Comparison of ENCODE assay signal across 8 cellular contexts in the genomic region with DNA sequence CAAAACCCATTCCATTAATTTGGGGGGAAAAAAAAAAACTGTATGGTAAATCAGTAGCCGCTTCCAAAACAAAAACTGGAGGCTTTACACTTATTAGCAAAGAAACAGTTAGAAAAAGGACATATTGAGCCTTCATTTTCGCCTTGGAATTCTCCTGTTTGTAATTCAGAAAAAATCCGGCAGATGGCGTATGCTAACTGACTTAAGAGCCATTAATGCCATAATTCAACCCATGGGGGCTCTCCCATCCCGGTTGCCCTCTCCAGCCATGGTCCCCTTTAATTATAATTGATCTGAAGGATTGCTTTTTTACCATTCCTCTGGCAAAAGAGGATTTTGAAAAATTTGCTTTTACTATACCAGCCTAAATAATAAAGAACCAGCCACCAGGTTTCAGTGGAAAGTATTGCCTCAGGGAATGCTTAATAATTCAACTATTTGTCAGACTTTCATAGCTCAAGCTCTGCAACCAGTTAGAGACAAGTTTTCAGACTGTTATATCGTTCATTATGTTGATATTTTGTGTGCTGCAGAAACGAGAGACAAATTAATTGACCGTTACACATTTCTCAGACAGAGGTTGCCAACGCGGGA. TPM values are rescaled to one million over a fixed set of nuclear protein-coding genes. Genes with fewer than 3 reads are reported as not detected.
DNase-seq lines count a peak whose midpoint lies in the region; ATAC-seq and TF ChIP-seq lines count a peak whose summit lies in the region.

No MANE protein-coding gene starts in this region.

- peak; percentile 53; the same call in 2 of the 3 replicates for ATAC-seq in SK-N-SH treated with all-trans-retinoic acid at 6 μM for 48 hours
- ATAC-seq in stimulated activated naive CD8-positive, alpha-beta T cell treated with anti-CD3 and anti-CD28 coated beads, Interleukin-15, amount 100 ng/mL, for 72 hours: no peak
- ATAC-seq in GM21786 (IDR thresholded peaks at IDR 0.05; ENCODE audit: unreplicated experiment): no peak

- peaks cover 3% of the 10 kb centered on the region for H3K4me1 Mint-ChIP-seq in activated CD4-positive, alpha-beta T cell treated with anti-CD3 and anti-CD28 coated beads, Interleukin-2, amount 10 ng/mL, durations not matched to agents 24 days and 14 days
- H3K4me1 Mint-ChIP-seq in stimulated activated naive CD8-positive, alpha-beta T cell treated with anti-CD3 and anti-CD28 coated beads, Interleukin-15, amount 100 ng/mL, for 72 hours: peaks cover 14% of the 10 kb centered on the region

- H3K4me3 Mint-ChIP-seq in activated CD4-positive, alpha-beta T cell treated with anti-CD3 and anti-CD28 coated beads, Interleukin-2, amount 10 ng/mL, durations not matched to agents 24 days and 14 days: no peak overlapping the region
- no peak overlapping the region for H3K4me3 Mint-ChIP-seq in stimulated activated naive CD8-positive, alpha-beta T cell treated with anti-CD3 and anti-CD28 coated beads, Interleukin-15, amount 100 ng/mL, for 72 hours

- no peaks in the 10 kb centered on the region for H3K9me3 Mint-ChIP-seq in activated CD4-positive, alpha-beta T cell treated with anti-CD3 and anti-CD28 coated beads, Interleukin-2, amount 10 ng/mL, durations not matched to agents 24 days and 14 days
- no peaks in the 10 kb centered on the region for H3K9me3 Mint-ChIP-seq in stimulated activated naive CD8-positive, alpha-beta T cell treated with anti-CD3 and anti-CD28 coated beads, Interleukin-15, amount 100 ng/mL, for 72 hours

- peak; percentile 79 for DNase-seq in activated CD4-positive, alpha-beta T cell treated with anti-CD3 and anti-CD28 coated beads, Interleukin-2, amount 10 ng/mL, durations not matched to agents 24 days and 14 days
- no peak for DNase-seq in activated CD4-positive, alpha-beta T cell treated with anti-CD3 and anti-CD28 coated beads for 48 hours
- peak; percentile 74 for DNase-seq in globus pallidus (ENCODE audit: low spot score)
- peak; percentile 25 to 39 for DNase-seq in stimulated activated naive CD8-positive, alpha-beta T cell treated with anti-CD3 and anti-CD28 coated beads, Interleukin-15, amount 100 ng/mL, for 72 hours
- no peak for DNase-seq in NCI-H82 treated with DMSO at 0.1 percent for 48 hours (lab: John Stamatoyannopoulos, UW; ENCODE audit: unreplicated experiment)
- no peak for DNase-seq in amniotic stem cell (lab: John Stamatoyannopoulos, UW)

- no peaks in the 10 kb centered on the region for H3K36me3 Mint-ChIP-seq in activated CD4-positive, alpha-beta T cell treated with anti-CD3 and anti-CD28 coated beads, Interleukin-2, amount 10 ng/mL, durations not matched to agents 24 days and 14 days (ENCODE audit: low read depth)

- no peak overlapping the region for H3K27ac Mint-ChIP-seq in activated CD4-positive, alpha-beta T cell treated with anti-CD3 and anti-CD28 coated beads, Interleukin-2, amount 10 ng/mL, durations not matched to agents 24 days and 14 days
- H3K27ac Mint-ChIP-seq in stimulated activated naive CD8-positive, alpha-beta T cell treated with anti-CD3 and anti-CD28 coated beads, Interleukin-15, amount 100 ng/mL, for 72 hours: no peak overlapping the region

- intact Hi-C loops in activated CD4-positive, alpha-beta T cell treated with anti-CD3 and anti-CD28 coated beads, Interleukin-2, amount 10 ng/mL, durations not matched to agents 24 days and 14 days (cut with micrococcal nuclease): loop anchor here (5.0 kb wide), 2 partner anchors 106 to 531 kb away; no protein-coding TSS in a partner anchor

- no peaks in the 10 kb centered on the region for H3K27me3 Mint-ChIP-seq in activated CD4-positive, alpha-beta T cell treated with anti-CD3 and anti-CD28 coated beads, Interleukin-2, amount 10 ng/mL, durations not matched to agents 24 days and 14 days
- H3K27me3 Mint-ChIP-seq in stimulated activated naive CD8-positive, alpha-beta T cell treated with anti-CD3 and anti-CD28 coated beads, Interleukin-15, amount 100 ng/mL, for 72 hours: no peaks in the 10 kb centered on the region

TF ChIP-seq in SK-N-SH treated with all-trans-retinoic acid at 6 μM for 48 hours, 23 proteins besides CTCF, POLR2A, EP300 and RAD21 (continues in another document):
- TF ChIP-seq GLIS3 (CRISPR knock-in tag; IDR thresholded peaks at IDR 0.05): no peak
- TF ChIP-seq, protein P1, sequence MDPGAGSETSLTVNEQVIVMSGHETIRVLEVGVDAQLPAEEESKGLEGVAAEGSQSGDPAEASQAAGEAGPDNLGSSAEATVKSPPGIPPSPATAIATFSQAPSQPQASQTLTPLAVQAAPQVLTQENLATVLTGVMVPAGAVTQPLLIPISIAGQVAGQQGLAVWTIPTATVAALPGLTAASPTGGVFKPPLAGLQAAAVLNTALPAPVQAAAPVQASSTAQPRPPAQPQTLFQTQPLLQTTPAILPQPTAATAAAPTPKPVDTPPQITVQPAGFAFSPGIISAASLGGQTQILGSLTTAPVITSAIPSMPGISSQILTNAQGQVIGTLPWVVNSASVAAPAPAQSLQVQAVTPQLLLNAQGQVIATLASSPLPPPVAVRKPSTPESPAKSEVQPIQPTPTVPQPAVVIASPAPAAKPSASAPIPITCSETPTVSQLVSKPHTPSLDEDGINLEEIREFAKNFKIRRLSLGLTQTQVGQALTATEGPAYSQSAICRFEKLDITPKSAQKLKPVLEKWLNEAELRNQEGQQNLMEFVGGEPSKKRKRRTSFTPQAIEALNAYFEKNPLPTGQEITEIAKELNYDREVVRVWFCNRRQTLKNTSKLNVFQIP (CRISPR knock-in tag; IDR thresholded peaks at IDR 0.05; ENCODE audit: borderline replicate concordance, low read depth): no peak
- TF ChIP-seq, protein P2, sequence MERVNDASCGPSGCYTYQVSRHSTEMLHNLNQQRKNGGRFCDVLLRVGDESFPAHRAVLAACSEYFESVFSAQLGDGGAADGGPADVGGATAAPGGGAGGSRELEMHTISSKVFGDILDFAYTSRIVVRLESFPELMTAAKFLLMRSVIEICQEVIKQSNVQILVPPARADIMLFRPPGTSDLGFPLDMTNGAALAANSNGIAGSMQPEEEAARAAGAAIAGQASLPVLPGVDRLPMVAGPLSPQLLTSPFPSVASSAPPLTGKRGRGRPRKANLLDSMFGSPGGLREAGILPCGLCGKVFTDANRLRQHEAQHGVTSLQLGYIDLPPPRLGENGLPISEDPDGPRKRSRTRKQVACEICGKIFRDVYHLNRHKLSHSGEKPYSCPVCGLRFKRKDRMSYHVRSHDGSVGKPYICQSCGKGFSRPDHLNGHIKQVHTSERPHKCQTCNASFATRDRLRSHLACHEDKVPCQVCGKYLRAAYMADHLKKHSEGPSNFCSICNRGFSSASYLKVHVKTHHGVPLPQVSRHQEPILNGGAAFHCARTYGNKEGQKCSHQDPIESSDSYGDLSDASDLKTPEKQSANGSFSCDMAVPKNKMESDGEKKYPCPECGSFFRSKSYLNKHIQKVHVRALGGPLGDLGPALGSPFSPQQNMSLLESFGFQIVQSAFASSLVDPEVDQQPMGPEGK (CRISPR knock-in tag; IDR thresholded peaks at IDR 0.05; ENCODE audit: borderline replicate concordance): no peak
- TF ChIP-seq, protein P3, sequence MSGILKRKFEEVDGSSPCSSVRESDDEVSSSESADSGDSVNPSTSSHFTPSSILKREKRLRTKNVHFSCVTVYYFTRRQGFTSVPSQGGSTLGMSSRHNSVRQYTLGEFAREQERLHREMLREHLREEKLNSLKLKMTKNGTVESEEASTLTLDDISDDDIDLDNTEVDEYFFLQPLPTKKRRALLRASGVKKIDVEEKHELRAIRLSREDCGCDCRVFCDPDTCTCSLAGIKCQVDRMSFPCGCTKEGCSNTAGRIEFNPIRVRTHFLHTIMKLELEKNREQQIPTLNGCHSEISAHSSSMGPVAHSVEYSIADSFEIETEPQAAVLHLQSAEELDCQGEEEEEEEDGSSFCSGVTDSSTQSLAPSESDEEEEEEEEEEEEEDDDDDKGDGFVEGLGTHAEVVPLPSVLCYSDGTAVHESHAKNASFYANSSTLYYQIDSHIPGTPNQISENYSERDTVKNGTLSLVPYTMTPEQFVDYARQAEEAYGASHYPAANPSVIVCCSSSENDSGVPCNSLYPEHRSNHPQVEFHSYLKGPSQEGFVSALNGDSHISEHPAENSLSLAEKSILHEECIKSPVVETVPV (CRISPR knock-in tag; IDR thresholded peaks at IDR 0.05): no peak
- TF ChIP-seq, protein P4, sequence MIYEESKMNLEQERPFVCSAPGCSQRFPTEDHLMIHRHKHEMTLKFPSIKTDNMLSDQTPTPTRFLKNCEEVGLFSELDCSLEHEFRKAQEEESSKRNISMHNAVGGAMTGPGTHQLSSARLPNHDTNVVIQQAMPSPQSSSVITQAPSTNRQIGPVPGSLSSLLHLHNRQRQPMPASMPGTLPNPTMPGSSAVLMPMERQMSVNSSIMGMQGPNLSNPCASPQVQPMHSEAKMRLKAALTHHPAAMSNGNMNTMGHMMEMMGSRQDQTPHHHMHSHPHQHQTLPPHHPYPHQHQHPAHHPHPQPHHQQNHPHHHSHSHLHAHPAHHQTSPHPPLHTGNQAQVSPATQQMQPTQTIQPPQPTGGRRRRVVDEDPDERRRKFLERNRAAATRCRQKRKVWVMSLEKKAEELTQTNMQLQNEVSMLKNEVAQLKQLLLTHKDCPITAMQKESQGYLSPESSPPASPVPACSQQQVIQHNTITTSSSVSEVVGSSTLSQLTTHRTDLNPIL (CRISPR knock-in tag; IDR thresholded peaks at IDR 0.05; ENCODE audit: low read depth): no peak
- no peak for TF ChIP-seq TOX (CRISPR knock-in tag; IDR thresholded peaks at IDR 0.05; ENCODE audit: borderline replicate concordance)
- TF ChIP-seq BACH2 (CRISPR knock-in tag; IDR thresholded peaks at IDR 0.05; ENCODE audit: borderline replicate concordance): no peak
- TF ChIP-seq SNAI2 (CRISPR knock-in tag; IDR thresholded peaks at IDR 0.05): no peak
- TF ChIP-seq ZFP30 (CRISPR knock-in tag; IDR thresholded peaks at IDR 0.05): no peak
- no peak for TF ChIP-seq ARNTL (CRISPR knock-in tag; IDR thresholded peaks at IDR 0.05; ENCODE audit: borderline replicate concordance, low read depth)
- TF ChIP-seq ZNF565 (CRISPR knock-in tag; conservative IDR thresholded peaks at IDR 0.05; ENCODE audit: low read depth): no peak
- TF ChIP-seq ISL1 (CRISPR knock-in tag; IDR thresholded peaks at IDR 0.05): no peak
- no peak for TF ChIP-seq ZNF70 (CRISPR knock-in tag; IDR thresholded peaks at IDR 0.05)
- TF ChIP-seq ZC3H10 (CRISPR knock-in tag; IDR thresholded peaks at IDR 0.05): no peak

RNA-seq across cellular contexts. Expression of a gene that starts 9.4 kb away (rescaled TPM):
- 1,569 and 1,570 TPM in 2 replicates for total RNA-seq in activated CD4-positive, alpha-beta T cell treated with anti-CD3 and anti-CD28 coated beads, Interleukin-2, amount 10 ng/mL, durations not matched to agents 24 days and 14 days

RNA-seq across cellular contexts. Expression of a gene that starts 18.9 kb away (rescaled TPM):
- total RNA-seq in activated CD4-positive, alpha-beta T cell treated with anti-CD3 and anti-CD28 coated beads, Interleukin-2, amount 10 ng/mL, durations not matched to agents 24 days and 14 days: 29.0 and 30.2 TPM in 2 replicates

RNA-seq across cellular contexts. Expression of a gene that starts 28.5 kb away (rescaled TPM):
- total RNA-seq in activated CD4-positive, alpha-beta T cell treated with anti-CD3 and anti-CD28 coated beads, Interleukin-2, amount 10 ng/mL, durations not matched to agents 24 days and 14 days: 20.3 and 22.8 TPM in 2 replicates

Comparison
In these comparisons a context has a peak if more than half of its experiments do, and no peak if none do; other contexts are left out.
1. DNase-seq: peak in activated CD4-positive, alpha-beta T cell treated with anti-CD3 and anti-CD28 coated beads, Interleukin-2, amount 10 ng/mL, durations not matched to agents 24 days and 14 days (single experiment), globus pallidus (single experiment) and stimulated activated naive CD8-positive, alpha-beta T cell treated with anti-CD3 and anti-CD28 coated beads, Interleukin-15, amount 100 ng/mL, for 72 hours (2 of 2); none in activated CD4-positive, alpha-beta T cell treated with anti-CD3 and anti-CD28 coated beads for 48 hours (single experiment), NCI-H82 treated with DMSO at 0.1 percent for 48 hours (single experiment) and amniotic stem cell (single experiment).